Comparison of ENCODE assay signal across 16 cellular contexts in genomic region chr16:12119562-12119961, GRCh38.
DNase-seq lines count a peak whose midpoint lies in the region; ATAC-seq and TF ChIP-seq lines count a peak whose summit lies in the region.
"Had no signal": no experiment of that assay in that cellular context is flagged by ENCODE, and none has a peak within 500 bp of the region (broad histone marks: within the 10 kb centered on the region; RNA-seq: fewer than 3 reads in every experiment).

No MANE protein-coding gene starts in this region.

- intact Hi-C loops in OCI-LY7 (cut with micrococcal nuclease; ENCODE audit: unreplicated experiment) (no loop called here), esophagus muscularis mucosa (cut with DNase I) (no loop called here)

- BruUV-seq in OCI-LY7 (replicated peaks; lab: Mats Ljungman, UMichigan), result no TSS peak

- no peaks in the 10 kb centered on the region for H3K9me2 ChIP-seq in OCI-LY7 (ENCODE audit: insufficient read depth, low read length)

- POLR2A ChIA-PET in OCI-LY7 (lab: Charles Lee), result interaction anchor here (0.7 kb wide), 1 partner anchor 236 kb away, joined by 3 read pairs; no protein-coding TSS in a partner anchor

- H3K4me3 ChIP-seq in OCI-LY7 (ENCODE audit: low read depth, low read length, poor library complexity, severe bottlenecking), result no peak overlapping the region
- no peak overlapping the region for H3K4me3 ChIP-seq in osteoblast (ENCODE audit: insufficient read depth, low read length)
- no peak overlapping the region for H3K4me3 ChIP-seq in esophagus muscularis mucosa
- H3K4me3 ChIP-seq: pancreas had no signal

- no peak for TF ChIP-seq CTCF in OCI-LY7 (conservative IDR thresholded peaks at IDR 0.05; ENCODE audit: low read length)
- TF ChIP-seq CTCF in osteoblast (IDR thresholded peaks at IDR 0.05; ENCODE audit: extremely low read depth, low read depth, low read length), result no peak
- no peak for TF ChIP-seq CTCF in esophagus muscularis mucosa (IDR thresholded peaks at IDR 0.05)

- DNase-seq in COR-L47 (lab: John Stamatoyannopoulos, UW), result peak; percentile 30
- DNase-seq in OCI-LY7 (ENCODE audit: low spot score), result no peak
- DNase-seq in fibroblast of peridontal ligament (ENCODE audit: extremely low read depth), result peak; percentile 34
- no peak for DNase-seq in osteoblast (ENCODE audit: insufficient read length, low spot score, missing footprints)
- no peak for DNase-seq in CD1c-positive myeloid dendritic cell (ENCODE audit: extremely low spot score)
- no peak for DNase-seq in esophagus muscularis mucosa (ENCODE audit: extremely low spot score)
- DNase-seq: activated CD4-positive, alpha-beta T cell treated with anti-CD3 and anti-CD28 coated beads, Interleukin-2, amount 50 U/mL, for 1 hour; activated effector memory CD4-positive, alpha-beta T cell treated with anti-CD3 and anti-CD28 coated beads, Interleukin-2, amount 50 U/mL, for 16 hours; CD4-positive, CD25-positive, alpha-beta regulatory T cell; NCI-H1092; NCI-H82; stimulated activated CD4-positive, alpha-beta T cell treated with anti-CD3 and anti-CD28 coated beads, Interleukin-1b, Interleukin-23, amount 100 ng/mL, for 48 hours; SW 1271 had no signal

- H3K4me1 ChIP-seq in OCI-LY7 (ENCODE audit: insufficient read depth, low read length, poor library complexity, severe bottlenecking) (peaks cover 3% of the 10 kb centered on the region), osteoblast (ENCODE audit: insufficient read depth, low read length) (peaks cover 19% of the 10 kb centered on the region), esophagus muscularis mucosa (peaks cover 5 to 21% (median 12%) of the 10 kb centered on the region in 4 donors)
- H3K4me1 ChIP-seq: pancreas had no signal

- no peaks in the 10 kb centered on the region for H3K9me3 ChIP-seq in OCI-LY7 (ENCODE audit: low read length)
- no peaks in the 10 kb centered on the region for H3K9me3 ChIP-seq in osteoblast (ENCODE audit: low read depth, low read length)
- H3K9me3 ChIP-seq in esophagus muscularis mucosa, result no peaks in the 10 kb centered on the region
- H3K9me3 ChIP-seq: pancreas had no signal

- H4K20me1 ChIP-seq in OCI-LY7 (ENCODE audit: insufficient read depth, low read length) (no peaks in the 10 kb centered on the region), osteoblast (ENCODE audit: insufficient read depth, low read length) (peaks cover 19% of the 10 kb centered on the region)

- H2AFZ ChIP-seq in OCI-LY7 (ENCODE audit: low read length), result no peak overlapping the region
- H2AFZ ChIP-seq in osteoblast (ENCODE audit: low read length), result no peak overlapping the region

- CTCF ChIA-PET in OCI-LY7 (lab: Charles Lee; ENCODE audit: unreplicated experiment), result no interaction called here

- WGBS in esophagus muscularis mucosa, result 71% methylated on average over 5 of the region's 5 CpGs

- H3K27ac ChIP-seq in OCI-LY7 (ENCODE audit: low read depth, low read length, poor library complexity, severe bottlenecking) (no peak overlapping the region), osteoblast (ENCODE audit: low read depth, low read length) (peak overlapping the region; percentile 68), esophagus muscularis mucosa (replicated peaks in 1 of 4) (no peak overlapping the region)
- H3K27ac ChIP-seq: pancreas had no signal

- no peak for TF ChIP-seq POLR2A in esophagus muscularis mucosa (IDR thresholded peaks at IDR 0.05; ENCODE audit: low read depth)

- no peak for ATAC-seq in HG02642 (IDR thresholded peaks at IDR 0.05; ENCODE audit: poor library complexity, unreplicated experiment)
- ATAC-seq in HG03039 (IDR thresholded peaks at IDR 0.05; ENCODE audit: unreplicated experiment), result no peak
- ATAC-seq: pancreas had no signal

- TF ChIP-seq EP300 in esophagus muscularis mucosa (IDR thresholded peaks at IDR 0.05), result no peak

- H3K4me2 ChIP-seq in OCI-LY7 (ENCODE audit: low read length) (peak overlapping the region; percentile 38; the same call in 1 of the 2 replicates), osteoblast (ENCODE audit: insufficient read depth, low read length) (peak overlapping the region; percentile 78)

- H3K27me3 ChIP-seq in osteoblast (ENCODE audit: insufficient read depth, low read length) (no peaks in the 10 kb centered on the region), esophagus muscularis mucosa (no peaks in the 10 kb centered on the region)
- H3K27me3 ChIP-seq: pancreas had no signal

- H3K36me3 ChIP-seq in OCI-LY7 (ENCODE audit: insufficient read depth, low read length) (no peaks in the 10 kb centered on the region; the same call in 1 of the 2 replicates), osteoblast (ENCODE audit: insufficient read depth, low read length) (no peaks in the 10 kb centered on the region), esophagus muscularis mucosa (no peaks in the 10 kb centered on the region)
- H3K36me3 ChIP-seq: pancreas had no signal

- no peaks in the 10 kb centered on the region for H3K79me2 ChIP-seq in OCI-LY7 (ENCODE audit: insufficient read depth, low read depth, low read length)
- no peaks in the 10 kb centered on the region for H3K79me2 ChIP-seq in osteoblast (ENCODE audit: insufficient read depth, low read length)

Comparison
In these comparisons a context has a peak if more than half of its experiments do, and no peak if none do; other contexts are left out.
1. DNase-seq: peak in COR-L47 (single experiment) and fibroblast of peridontal ligament (single experiment); none in OCI-LY7 (single experiment), osteoblast (single experiment), CD1c-positive myeloid dendritic cell (single experiment) and esophagus muscularis mucosa (single experiment).